13 cellular contexts compared by ENCODE assay signal in genomic region chr6:43578748-43579147, GRCh38. TPM values are rescaled to one million over a fixed set of nuclear protein-coding genes. Genes with fewer than 3 reads are reported as not detected.
DNase-seq lines count a peak whose midpoint lies in the region; ATAC-seq, FAIRE-seq and TF ChIP-seq lines count a peak whose summit lies in the region.
"Had no signal": no experiment of that assay in that cellular context is flagged by ENCODE, and none has a peak within 500 bp of the region (broad histone marks: within the 10 kb centered on the region; RNA-seq: fewer than 3 reads in every experiment).

No MANE protein-coding gene starts in this region.

- BruUV-seq in IMR-90 (replicated peaks; lab: Mats Ljungman, UMichigan) (no TSS peak), GM12878 (replicated peaks; lab: Mats Ljungman, UMichigan) (no TSS peak)

- H2BK5ac ChIP-seq in IMR-90 (ENCODE audit: low read depth, low read length, poor library complexity, severe bottlenecking): no peak overlapping the region

- CTCF ChIA-PET in CD4-positive, alpha-beta T cell (lab: Charles Lee): no interaction called here
- CTCF ChIA-PET in IMR-90 (lab: Yijun Ruan, JAX) (no interaction called here), GM12878 (lab: Yijun Ruan, JAX) (interaction anchor here (0.5 to 1.7 kb wide), 5 partner anchors 22 to 500 kb away, joined by 3 to 6 read pairs (median 3); no protein-coding TSS in a partner anchor)
- CTCF ChIA-PET in naive thymus-derived CD4-positive, alpha-beta T cell (lab: Charles Lee): no interaction called here

- H3K27ac Mint-ChIP-seq in CD4-positive, alpha-beta T cell: peak overlapping the region; percentile 28
- peak overlapping the region in 4 of 9 donors; percentile 3 to 42 (median 22) for H3K27ac Mint-ChIP-seq in naive thymus-derived CD4-positive, alpha-beta T cell

- H2AFZ ChIP-seq in IMR-90 (replicated peaks; ENCODE audit: low read length, poor library complexity) (no peak overlapping the region), GM12878 (ENCODE audit: control insufficient read depth, low read depth, low read length) (no peak overlapping the region)

- TF ChIP-seq EP300 in GM12878 (IDR thresholded peaks at IDR 0.05; ENCODE audit: borderline replicate concordance in 1 of 2, control insufficient read depth in 1 of 2, low read depth in 2 of 2, low read length in 2 of 2): no peak

- no peak overlapping the region for H4K91ac ChIP-seq in IMR-90 (ENCODE audit: insufficient read depth, low read depth, low read length)

- H2BK20ac ChIP-seq in IMR-90 (ENCODE audit: low read depth, low read length): no peak overlapping the region

- H3K14ac ChIP-seq in IMR-90 (replicated peaks; ENCODE audit: low read depth, low read length): no peak overlapping the region

- no peak overlapping the region for H4K8ac ChIP-seq in IMR-90 (ENCODE audit: low read depth in 2 of 2, low read length in 2 of 2)

- H4K5ac ChIP-seq in IMR-90 (ENCODE audit: low read depth, low read length): no peak overlapping the region

- H3K4me1 ChIP-seq in IMR-90 (ENCODE audit: control insufficient read depth, insufficient read depth, low read length) (peaks cover 2% of the 10 kb centered on the region; the same call in 1 of the 2 replicates), GM12878 (ENCODE audit: control insufficient read depth, insufficient read depth, low read length) (no peaks in the 10 kb centered on the region; the same call in 1 of the 2 replicates)
- H3K4me1 ChIP-seq in naive thymus-derived CD4-positive, alpha-beta T cell (ENCODE audit: control insufficient read depth in 2 of 2, insufficient read depth in 2 of 2, low read length in 2 of 2): peaks cover 20 to 22% of the 10 kb centered on the region in 2 donors

- H3K27me3 Mint-ChIP-seq in CD4-positive, alpha-beta T cell: no peaks in the 10 kb centered on the region
- no peaks in the 10 kb centered on the region for H3K27me3 Mint-ChIP-seq in naive thymus-derived CD4-positive, alpha-beta T cell

- no peaks in the 10 kb centered on the region for H3K9me3 Mint-ChIP-seq in CD4-positive, alpha-beta T cell
- H3K9me3 Mint-ChIP-seq in naive thymus-derived CD4-positive, alpha-beta T cell: no peaks in the 10 kb centered on the region

- TF ChIP-seq RAD21 in IMR-90 (IDR thresholded peaks at IDR 0.05; ENCODE audit: low read length): no peak
- TF ChIP-seq RAD21 in GM12878 (IDR thresholded peaks at IDR 0.05; ENCODE audit: insufficient read depth, low read depth, low read length): no peak

- dilution Hi-C loops in IMR-90 (cut with HindIII; ENCODE audit: low sequenced_read_pairs, unreplicated experiment): no loop called here

- H3K79me2 ChIP-seq in GM12878 (ENCODE audit: control insufficient read depth, insufficient read depth, low read length): peaks cover 61% of the 10 kb centered on the region

- no peak overlapping the region for H2BK120ac ChIP-seq in IMR-90 (ENCODE audit: low read depth, low read length)

- RAD21 ChIA-PET in GM12878 (lab: Charles Lee; ENCODE audit: unreplicated experiment): interaction anchor here (0.5 to 2.0 kb wide), 2 partner anchors 51 to 55 kb away, joined by 3 to 7 read pairs; partner anchors contain the start of gene GTPBP2

- POLR2A ChIA-PET in CD4-positive, alpha-beta T cell (lab: Charles Lee): no interaction called here
- POLR2A ChIA-PET in IMR-90 (lab: Charles Lee; ENCODE audit: unreplicated experiment) (no interaction called here), GM12878 (lab: Charles Lee) (interaction anchor here (0.7 to 2.6 kb wide), 3 partner anchors 51 to 189 kb away, joined by 3 to 16 read pairs (median 3); partner anchors contain the start of gene GTPBP2)
- POLR2A ChIA-PET in naive thymus-derived CD4-positive, alpha-beta T cell (lab: Charles Lee): no interaction called here

- H3K4me2 ChIP-seq in IMR-90 (ENCODE audit: low read depth, low read length): no peak overlapping the region
- peak overlapping the region; percentile 68; the same call in 1 of the 2 replicates for H3K4me2 ChIP-seq in GM12878 (ENCODE audit: control insufficient read depth, insufficient read depth)

- H2BK15ac ChIP-seq in IMR-90 (ENCODE audit: low read depth, low read length): no peak overlapping the region

- no peak overlapping the region for H3K27ac ChIP-seq in CD4-positive, alpha-beta T cell (ENCODE audit: low read depth, low read length)
- H3K27ac ChIP-seq in IMR-90 (ENCODE audit: insufficient read depth, low read length) (no peak overlapping the region), GM12878 (ENCODE audit: control insufficient read depth, insufficient read depth) (no peak overlapping the region)
- H3K27ac ChIP-seq in naive thymus-derived CD4-positive, alpha-beta T cell (ENCODE audit: low read depth, low read length): no peak overlapping the region
- H3K27ac ChIP-seq: thoracic aorta had no signal

- ATAC-seq in CD4-positive, alpha-beta T cell (ENCODE audit: poor library complexity): no peak
- ATAC-seq in IMR-90 (ENCODE audit: low read depth) (no peak), GM12878 (no peak), HG03571 (IDR thresholded peaks at IDR 0.05; ENCODE audit: unreplicated experiment) (no peak)
- ATAC-seq in naive thymus-derived CD4-positive, alpha-beta T cell: no peak

- in situ Hi-C loops in IMR-90 (cut with MboI; ENCODE audit: low sequenced_read_pairs) (no loop called here), GM12878 (cut with MboI) (no loop called here)

- peaks cover 10% of the 10 kb centered on the region for H3K36me3 ChIP-seq in IMR-90 (ENCODE audit: control insufficient read depth, insufficient read depth, low read length)
- peaks cover 0 to 21% of the 10 kb centered on the region in 2 experiments; a peak in 1 of 4 replicates for H3K36me3 ChIP-seq in GM12878 (ENCODE audit: control insufficient read depth in 2 of 2, insufficient read depth in 2 of 2, low read length in 1 of 2)
- peaks cover 0 to 15% (median 0%) of the 10 kb centered on the region in 3 experiments for H3K36me3 ChIP-seq in naive thymus-derived CD4-positive, alpha-beta T cell (ENCODE audit: control insufficient read depth in 2 of 3, insufficient read depth in 3 of 3, low read length in 3 of 3)

- no peak overlapping the region for H3K4me3 ChIP-seq in IMR-90 (ENCODE audit: insufficient read depth, low read depth, low read length)
- peak overlapping the region; percentile 89 for H3K4me3 ChIP-seq in GM12878
- H3K4me3 ChIP-seq in naive thymus-derived CD4-positive, alpha-beta T cell (ENCODE audit: low read length): no peak overlapping the region
- H3K4me3 ChIP-seq: thoracic aorta had no signal

- H3K9me1 ChIP-seq in IMR-90 (ENCODE audit: insufficient read depth, low read length): no peaks in the 10 kb centered on the region; the same call in 1 of the 2 replicates

- SMC1A ChIA-PET in GM12878 (lab: Charles Lee; ENCODE audit: uncharacterized antibody, unreplicated experiment): interaction anchor here (0.7 to 1.3 kb wide), 2 partner anchors 8 to 14 kb away, joined by 3 read pairs; no protein-coding TSS in a partner anchor

- H2AK9ac ChIP-seq in IMR-90 (replicated peaks; ENCODE audit: low read depth, low read length, poor library complexity): no peak overlapping the region

- H3K79me1 ChIP-seq in IMR-90 (ENCODE audit: low read depth in 1 of 2, low read length in 2 of 2): peaks cover 16 to 43% of the 10 kb centered on the region in 2 experiments

- no peak overlapping the region for H2AK5ac ChIP-seq in IMR-90 (ENCODE audit: low read depth, low read length)

- no peak for DNase-seq in CD4-positive, alpha-beta T cell
- DNase-seq in IMR-90 (peak; percentile 4), GM12878 (ENCODE audit: low read depth, low spot score) (no peak), globus pallidus (ENCODE audit: low spot score) (no peak), SKM-1 treated with dmso at 0.1 percent for 144 hours (lab: John Stamatoyannopoulos, UW; ENCODE audit: unreplicated experiment) (no peak)
- no peak for DNase-seq in naive thymus-derived CD4-positive, alpha-beta T cell
- DNase-seq: amniotic stem cell; occipital lobe; RPMI8226; stimulated activated CD4-positive, alpha-beta T cell treated with anti-CD3 and anti-CD28 coated beads, Interleukin-4, amount 100 ng/mL, for 4 hours had no signal

- no peak overlapping the region for H3K23ac ChIP-seq in IMR-90 (ENCODE audit: low read depth, low read length)

- H4K20me1 ChIP-seq in IMR-90 (ENCODE audit: insufficient read depth, low read length): peaks cover 15% of the 10 kb centered on the region
- no peaks in the 10 kb centered on the region for H4K20me1 ChIP-seq in GM12878 (ENCODE audit: control insufficient read depth, insufficient read depth)

- H3K9ac ChIP-seq in IMR-90 (ENCODE audit: low read depth, low read length): no peak overlapping the region
- H3K9ac ChIP-seq in GM12878 (ENCODE audit: control insufficient read depth, insufficient read depth, low read length): peak overlapping the region; percentile 34; the same call in 1 of the 2 replicates

- TF ChIP-seq CTCF in CD4-positive, alpha-beta T cell (IDR thresholded peaks at IDR 0.05): no peak
- TF ChIP-seq CTCF in IMR-90 (conservative IDR thresholded peaks at IDR 0.05; ENCODE audit: low read depth, low read length): no peak
- no peak for TF ChIP-seq CTCF in GM12878 (IDR thresholded peaks at IDR 0.05 in 2 of 3, conservative IDR thresholded peaks at IDR 0.05 in 1 of 3; ENCODE audit: control insufficient read depth in 2 of 3, extremely low read depth in 1 of 3, insufficient read depth in 1 of 3, low read depth in 3 of 3, low read length in 3 of 3)

- intact Hi-C loops in CD4-positive, alpha-beta T cell (cut with DNase I, micrococcal nuclease): loop anchor here in 1 of 2 experiments (5.0 to 10.0 kb wide), 2 partner anchors 151 to 686 kb away; partner anchors contain the start of genes ABCC10 and NFKBIE
- intact Hi-C loops in IMR-90 (cut with micrococcal nuclease): no loop called here
- intact Hi-C loops in GM12878 (cut with micrococcal nuclease; ENCODE audit: unreplicated experiment): no loop called here
- intact Hi-C loops in naive thymus-derived CD4-positive, alpha-beta T cell (cut with micrococcal nuclease): loop anchor here (5.0 to 10.0 kb wide), 5 partner anchors 124 to 566 kb away; partner anchors contain the start of genes DLK2 (in 1 of the 2), KLHDC3 (in 1 of the 2), MEA1 (in 1 of the 2) and SRF (in 1 of the 2)

- TF ChIP-seq POLR2A in IMR-90 (IDR thresholded peaks at IDR 0.05; ENCODE audit: low read depth, low read length) (no peak), GM12878 (IDR thresholded peaks at IDR 0.05; ENCODE audit: low read depth, low read length) (no peak)

- no peak overlapping the region for H3K18ac ChIP-seq in IMR-90 (ENCODE audit: low read depth, low read length)

- no peak overlapping the region for H3K56ac ChIP-seq in IMR-90 (ENCODE audit: extremely low read depth, insufficient read depth, low read length)

- no peak overlapping the region for H3K4ac ChIP-seq in IMR-90 (ENCODE audit: low read depth, low read length)

- H3K36me3 Mint-ChIP-seq in CD4-positive, alpha-beta T cell (ENCODE audit: low read depth): peaks cover 49% of the 10 kb centered on the region
- H3K36me3 Mint-ChIP-seq in naive thymus-derived CD4-positive, alpha-beta T cell: peaks cover 0 to 32% (median 12%) of the 10 kb centered on the region in 5 donors

- no peaks in the 10 kb centered on the region for H3K9me3 ChIP-seq in CD4-positive, alpha-beta T cell (ENCODE audit: control insufficient read depth, low read length)
- H3K9me3 ChIP-seq in IMR-90 (ENCODE audit: control insufficient read depth, insufficient read depth, low read length): no peaks in the 10 kb centered on the region
- H3K9me3 ChIP-seq in GM12878 (replicated peaks; ENCODE audit: control insufficient read depth, insufficient read depth, low read length): no peaks in the 10 kb centered on the region
- H3K9me3 ChIP-seq in naive thymus-derived CD4-positive, alpha-beta T cell (ENCODE audit: control insufficient read depth in 2 of 3, low read length in 3 of 3): no peaks in the 10 kb centered on the region
- H3K9me3 ChIP-seq: thoracic aorta had no signal

- no peak for FAIRE-seq in GM12878 (lab: Jason Lieb, UNC)
- FAIRE-seq: HTR-8/SVneo had no signal

- H3K4me3 Mint-ChIP-seq in CD4-positive, alpha-beta T cell: peak overlapping the region; percentile 81
- H3K4me3 Mint-ChIP-seq in naive thymus-derived CD4-positive, alpha-beta T cell: peak overlapping the region in 7 of 10 donors; percentile 3 to 71 (median 35)

- no peaks in the 10 kb centered on the region for H3K27me3 ChIP-seq in CD4-positive, alpha-beta T cell (ENCODE audit: control insufficient read depth, insufficient read depth, low read length)
- H3K27me3 ChIP-seq in IMR-90 (ENCODE audit: control insufficient read depth, insufficient read depth, low read length) (no peaks in the 10 kb centered on the region), GM12878 (replicated peaks in 1 of 2; ENCODE audit: control insufficient read depth in 2 of 2, insufficient read depth in 2 of 2, low read length in 1 of 2) (no peaks in the 10 kb centered on the region)
- H3K27me3 ChIP-seq in naive thymus-derived CD4-positive, alpha-beta T cell (ENCODE audit: control insufficient read depth in 2 of 2, insufficient read depth in 2 of 2, low read length in 2 of 2): no peaks in the 10 kb centered on the region

- H3K4me1 Mint-ChIP-seq in CD4-positive, alpha-beta T cell (ENCODE audit: low read depth): peaks cover 42% of the 10 kb centered on the region
- peaks cover 18 to 47% (median 35%) of the 10 kb centered on the region in 7 donors for H3K4me1 Mint-ChIP-seq in naive thymus-derived CD4-positive, alpha-beta T cell

- no CpG with 5 or more reads among the region's 3 CpGs for WGBS in IMR-90 (ENCODE audit: extremely low coverage in 2 of 2, insufficient read length in 1 of 2), 2 experiments
- WGBS in GM12878 (ENCODE audit: insufficient coverage, insufficient replicate concordance, low lambda C conversion rate, missing lambda C conversion rate): 84% methylated on average over 3 of the region's 3 CpGs

RNA-seq across cellular contexts. Expression of gene POLH, which starts 2.8 kb away (rescaled TPM):
- 1 to 10 TPM; 4.2 to 4.4 TPM for total RNA-seq in CD4-positive, alpha-beta T cell
- total RNA-seq in IMR-90 (2012; rRNA removed): 25.8 and 26.0 TPM in 2 replicates
- polyA plus RNA-seq in IMR-90 (2012; rRNA removed): 13.1 and 13.3 TPM in 2 replicates
- polyA plus RNA-seq in IMR-90 (2012; cell fraction: cytosol; rRNA removed): 4.7 and 6.3 TPM in 2 replicates
- polyA plus RNA-seq in IMR-90 (2012; cell fraction: nucleus; rRNA removed; ENCODE audit: low replicate concordance): 3.2 and 14.1 TPM in 2 replicates
- 40.6 and 43.4 TPM in 2 replicates for total RNA-seq in GM12878 (2013; cell fraction: nucleolus; rRNA removed)
- 16.5 and 17.8 TPM in 2 replicates for total RNA-seq in GM12878 (2014; rRNA removed)
- 16.2 and 17.7 TPM in 2 replicates for total RNA-seq in GM12878 (2014; rRNA removed; fragmentation: Illumina TruSeq; extraction: Trizol)
- total RNA-seq in GM12878 (2021): 22.8 and 28.0 TPM in 2 replicates
- 9.5 TPM for polyA plus RNA-seq in GM12878 (2011; ENCODE audit: low read depth)
- 33.6 and 43.4 TPM in 2 replicates for polyA plus RNA-seq in GM12878 (2011; rRNA removed)
- 21.8 and 23.6 TPM in 2 replicates for polyA plus RNA-seq in GM12878 (2011; cell fraction: cytosol; rRNA removed)
- 20.7 and 24.0 TPM in 2 replicates for polyA plus RNA-seq in GM12878 (2011; cell fraction: nucleus; rRNA removed)
- 13.1 and 17.4 TPM in 2 replicates for polyA plus RNA-seq in GM12878 (2012)
- polyA plus RNA-seq in GM12878 (2014; fragmentation: Illumina TruSeq; extraction: Trizol): 19.6 and 19.7 TPM in 2 replicates
- 1 to 10 TPM; 5.5 to 6.3 TPM for polyA plus RNA-seq in GM12878 (2014; fragmentation: Nextera tagmentation; extraction: Ambion mirVana)
- polyA plus RNA-seq in GM12878 (2014; rRNA removed): 12.3 and 13.1 TPM in 2 replicates
- polyA plus RNA-seq in GM12878 (2016; fragmentation: Nextera tagmentation; extraction: Ambion mirVana): 10 to 100 TPM; 23.5 to 26.0 TPM
- polyA minus RNA-seq in GM12878 (2011; rRNA and poly(A)+ RNA removed): 40.4 and 72.2 TPM in 2 replicates
- 9.9 and 18.2 TPM in 2 replicates for polyA minus RNA-seq in GM12878 (2011; cell fraction: cytosol; rRNA and poly(A)+ RNA removed)
- polyA minus RNA-seq in GM12878 (2011; cell fraction: nucleus; rRNA and poly(A)+ RNA removed): 12.9 and 18.7 TPM in 2 replicates
- total RNA-seq in naive thymus-derived CD4-positive, alpha-beta T cell: 10 to 100 TPM in 4 of 5 experiments, 1 to 10 TPM in 1; 9.1 to 65.6 (median 19.3) TPM
- 10 to 100 TPM in 1 of 2 donors, 1 to 10 TPM in 1; 7.4 to 16.8 TPM for polyA plus RNA-seq in naive thymus-derived CD4-positive, alpha-beta T cell

RNA-seq across cellular contexts. Expression of gene XPO5, which starts 2.9 kb away (rescaled TPM):
- total RNA-seq in CD4-positive, alpha-beta T cell: 10 to 100 TPM; 26.8 to 31.2 TPM
- total RNA-seq in IMR-90 (2012; rRNA removed): 30.0 and 30.1 TPM in 2 replicates
- 27.3 and 29.0 TPM in 2 replicates for polyA plus RNA-seq in IMR-90 (2012; rRNA removed)
- polyA plus RNA-seq in IMR-90 (2012; cell fraction: cytosol; rRNA removed): 7.0 and 15.6 TPM in 2 replicates
- 25.4 and 42.1 TPM in 2 replicates for polyA plus RNA-seq in IMR-90 (2012; cell fraction: nucleus; rRNA removed; ENCODE audit: low replicate concordance)
- 100 and 112 TPM in 2 replicates for total RNA-seq in GM12878 (2013; cell fraction: nucleolus; rRNA removed)
- total RNA-seq in GM12878 (2014; rRNA removed): 42.1 and 55.9 TPM in 2 replicates
- 33.3 and 34.3 TPM in 2 replicates for total RNA-seq in GM12878 (2014; rRNA removed; fragmentation: Illumina TruSeq; extraction: Trizol)
- 56.9 and 76.0 TPM in 2 replicates for total RNA-seq in GM12878 (2021)
- polyA plus RNA-seq in GM12878 (2011; ENCODE audit: low read depth): 25.1 TPM
- 56.8 and 68.5 TPM in 2 replicates for polyA plus RNA-seq in GM12878 (2011; rRNA removed)
- 59.5 and 68.4 TPM in 2 replicates for polyA plus RNA-seq in GM12878 (2011; cell fraction: cytosol; rRNA removed)
- 79.3 and 85.6 TPM in 2 replicates for polyA plus RNA-seq in GM12878 (2011; cell fraction: nucleus; rRNA removed)
- 22.9 and 24.5 TPM in 2 replicates for polyA plus RNA-seq in GM12878 (2012)
- 40.2 and 48.0 TPM in 2 replicates for polyA plus RNA-seq in GM12878 (2014; fragmentation: Illumina TruSeq; extraction: Trizol)
- 10 to 100 TPM; 11.3 to 21.7 TPM for polyA plus RNA-seq in GM12878 (2014; fragmentation: Nextera tagmentation; extraction: Ambion mirVana)
- 41.0 and 41.1 TPM in 2 replicates for polyA plus RNA-seq in GM12878 (2014; rRNA removed)
- 10 to 100 TPM; 38.2 to 49.6 TPM for polyA plus RNA-seq in GM12878 (2016; fragmentation: Nextera tagmentation; extraction: Ambion mirVana)
- 68.9 and 82.4 TPM in 2 replicates for polyA minus RNA-seq in GM12878 (2011; rRNA and poly(A)+ RNA removed)
- 20.8 and 31.5 TPM in 2 replicates for polyA minus RNA-seq in GM12878 (2011; cell fraction: cytosol; rRNA and poly(A)+ RNA removed)
- polyA minus RNA-seq in GM12878 (2011; cell fraction: nucleus; rRNA and poly(A)+ RNA removed): 46.1 and 87.2 TPM in 2 replicates
- 100 to 1,000 TPM in 1 of 5 experiments, 10 to 100 TPM in 4; 35.0 to 107 (median 41.9) TPM for total RNA-seq in naive thymus-derived CD4-positive, alpha-beta T cell
- polyA plus RNA-seq in naive thymus-derived CD4-positive, alpha-beta T cell: 10 to 100 TPM in 1 of 2 donors, 1 to 10 TPM in 1; 9.3 to 10.2 TPM

RNA-seq across cellular contexts. Expression of gene GTPBP2, which starts 50.3 kb away (rescaled TPM):
- total RNA-seq in CD4-positive, alpha-beta T cell: 10 to 100 TPM; 31.5 to 33.9 TPM
- 34.2 and 38.4 TPM in 2 replicates for total RNA-seq in IMR-90 (2012; rRNA removed)
- 79.7 and 86.6 TPM in 2 replicates for polyA plus RNA-seq in IMR-90 (2012; rRNA removed)
- 30.1 and 40.2 TPM in 2 replicates for polyA plus RNA-seq in IMR-90 (2012; cell fraction: cytosol; rRNA removed)
- 470 and 640 TPM in 2 replicates for polyA plus RNA-seq in IMR-90 (2012; cell fraction: nucleus; rRNA removed; ENCODE audit: low replicate concordance)
- 111 and 112 TPM in 2 replicates for total RNA-seq in GM12878 (2013; cell fraction: nucleolus; rRNA removed)
- 47.1 and 52.9 TPM in 2 replicates for total RNA-seq in GM12878 (2014; rRNA removed)
- total RNA-seq in GM12878 (2014; rRNA removed; fragmentation: Illumina TruSeq; extraction: Trizol): 32.4 and 34.0 TPM in 2 replicates
- total RNA-seq in GM12878 (2021): 46.0 and 50.3 TPM in 2 replicates
- polyA plus RNA-seq in GM12878 (2011; ENCODE audit: low read depth): 33.6 TPM
- 51.3 and 63.4 TPM in 2 replicates for polyA plus RNA-seq in GM12878 (2011; rRNA removed)
- polyA plus RNA-seq in GM12878 (2011; cell fraction: cytosol; rRNA removed): 68.0 and 73.1 TPM in 2 replicates
- polyA plus RNA-seq in GM12878 (2011; cell fraction: nucleus; rRNA removed): 237 and 269 TPM in 2 replicates
- polyA plus RNA-seq in GM12878 (2012): 39.1 and 41.7 TPM in 2 replicates
- polyA plus RNA-seq in GM12878 (2014; fragmentation: Illumina TruSeq; extraction: Trizol): 47.9 and 51.6 TPM in 2 replicates
- polyA plus RNA-seq in GM12878 (2014; fragmentation: Nextera tagmentation; extraction: Ambion mirVana): 10 to 100 TPM; 11.8 to 18.2 TPM
- 50.9 and 51.5 TPM in 2 replicates for polyA plus RNA-seq in GM12878 (2014; rRNA removed)
- 1 to 10 TPM; 5.9 to 6.0 TPM for polyA plus RNA-seq in GM12878 (2016; fragmentation: Nextera tagmentation; extraction: Ambion mirVana)
- 49.8 and 66.4 TPM in 2 replicates for polyA minus RNA-seq in GM12878 (2011; rRNA and poly(A)+ RNA removed)
- polyA minus RNA-seq in GM12878 (2011; cell fraction: cytosol; rRNA and poly(A)+ RNA removed): 22.9 and 24.0 TPM in 2 replicates
- 36.3 and 61.5 TPM in 2 replicates for polyA minus RNA-seq in GM12878 (2011; cell fraction: nucleus; rRNA and poly(A)+ RNA removed)
- 10 to 100 TPM; 55.0 to 94.7 (median 72.0) TPM for total RNA-seq in naive thymus-derived CD4-positive, alpha-beta T cell
- polyA plus RNA-seq in naive thymus-derived CD4-positive, alpha-beta T cell: 1 to 10 TPM; 3.2 TPM

RNA-seq across cellular contexts. Expression of gene MAD2L1BP, which starts 56.9 kb away (rescaled TPM):
- 10 to 100 TPM; 36.6 to 39.2 TPM for total RNA-seq in CD4-positive, alpha-beta T cell
- total RNA-seq in IMR-90 (2012; rRNA removed) (28.1 and 31.1 TPM in 2 replicates), GM12878 (2014; rRNA removed) (50.2 and 52.5 TPM in 2 replicates), GM12878 (2014; rRNA removed; fragmentation: Illumina TruSeq; extraction: Trizol) (37.4 and 43.8 TPM in 2 replicates), GM12878 (2021) (33.6 and 39.2 TPM in 2 replicates)
- polyA plus RNA-seq in IMR-90 (2012; rRNA removed) (40.4 and 50.2 TPM in 2 replicates), GM12878 (2011; rRNA removed) (53.1 and 69.4 TPM in 2 replicates), GM12878 (2014; fragmentation: Illumina TruSeq; extraction: Trizol) (51.4 and 61.2 TPM in 2 replicates), GM12878 (2014; fragmentation: Nextera tagmentation; extraction: Ambion mirVana) (100 to 1,000 TPM in 1 of 2 experiments, 10 to 100 TPM in 1; 96.4 to 155 TPM), GM12878 (2014; rRNA removed) (49.1 and 50.1 TPM in 2 replicates), GM12878 (2016; fragmentation: Nextera tagmentation; extraction: Ambion mirVana) (10 to 100 TPM; 59.3 to 61.6 TPM)
- 20.9 and 32.3 TPM in 2 replicates for polyA plus RNA-seq in IMR-90 (2012; cell fraction: cytosol; rRNA removed)
- polyA plus RNA-seq in IMR-90 (2012; cell fraction: nucleus; rRNA removed; ENCODE audit: low replicate concordance): 22.5 and 23.5 TPM in 2 replicates
- total RNA-seq in GM12878 (2013; cell fraction: nucleolus; rRNA removed): 25.1 and 35.1 TPM in 2 replicates
- 26.0 TPM for polyA plus RNA-seq in GM12878 (2011; ENCODE audit: low read depth)
- polyA plus RNA-seq in GM12878 (2011; cell fraction: cytosol; rRNA removed): 96.6 and 115 TPM in 2 replicates
- 43.7 and 45.4 TPM in 2 replicates for polyA plus RNA-seq in GM12878 (2011; cell fraction: nucleus; rRNA removed)
- 22.6 and 29.3 TPM in 2 replicates for polyA plus RNA-seq in GM12878 (2012)
- polyA minus RNA-seq in GM12878 (2011; rRNA and poly(A)+ RNA removed): 52.7 and 82.4 TPM in 2 replicates
- polyA minus RNA-seq in GM12878 (2011; cell fraction: cytosol; rRNA and poly(A)+ RNA removed): 17.9 and 18.9 TPM in 2 replicates
- polyA minus RNA-seq in GM12878 (2011; cell fraction: nucleus; rRNA and poly(A)+ RNA removed): 13.3 and 17.3 TPM in 2 replicates
- 10 to 100 TPM; 25.2 to 44.5 (median 28.0) TPM for total RNA-seq in naive thymus-derived CD4-positive, alpha-beta T cell
- polyA plus RNA-seq in naive thymus-derived CD4-positive, alpha-beta T cell: 10 to 100 TPM; 14.9 to 29.1 TPM

Comparison
In these comparisons a context has a peak if more than half of its experiments do, and no peak if none do; other contexts are left out.
1. intact Hi-C loops: an anchor here in naive thymus-derived CD4-positive, alpha-beta T cell (5.0 to 10.0 kb wide); none called in IMR-90 and GM12878.